In genomic region chr1:183742367-183742766, GRCh38 we compare ENCODE assay signal across 20 cellular contexts.
"Had no signal": no experiment of that assay in that cellular context is flagged by ENCODE, and none has a peak within 500 bp of the region (broad histone marks: within the 10 kb centered on the region; RNA-seq: fewer than 3 reads in every experiment).

No MANE protein-coding gene starts in this region.

- H3K4me3 ChIP-seq: coronary artery, dorsolateral prefrontal cortex, esophagus muscularis mucosa, gastrocnemius medialis, heart right ventricle, left lung, lower lobe of right lung, mucosa of descending colon had no signal

- DNase-seq: dermis blood vessel endothelial cell; dorsolateral prefrontal cortex; effector CD4-positive, alpha-beta T cell; effector memory CD4-positive, alpha-beta T cell; foreskin melanocyte; gastrocnemius medialis; glutamatergic neuron; head of caudate nucleus; heart right ventricle; hippocampal formation; left cardiac atrium; left lung; left ventricle myocardium superior; lower lobe of right lung; mesenchymal stem cell; mucosa of descending colon; naive B cell had no signal

- H3K4me3 Mint-ChIP-seq: mesothelial cell of epicardium had no signal

- H3K36me3 ChIP-seq: esophagus muscularis mucosa, gastrocnemius medialis, left lung, lower lobe of right lung had no signal

- H3K36me3 Mint-ChIP-seq: naive B cell had no signal

- H3K27ac Mint-ChIP-seq: mesothelial cell of epicardium had no signal

- H3K9me3 ChIP-seq: esophagus muscularis mucosa, gastrocnemius medialis, mucosa of descending colon had no signal

- H3K27me3 ChIP-seq: dorsolateral prefrontal cortex, esophagus muscularis mucosa, gastrocnemius medialis, heart right ventricle, left lung had no signal

- ATAC-seq: gastrocnemius medialis, heart right ventricle, left cardiac atrium, left lung, left ventricle myocardium superior, lower lobe of right lung, mucosa of descending colon had no signal

- H3K4me1 Mint-ChIP-seq: naive B cell had no signal

- H3K27ac ChIP-seq: coronary artery, dorsolateral prefrontal cortex, esophagus muscularis mucosa, gastrocnemius medialis, heart right ventricle, left lung, lower lobe of right lung had no signal

- H3K4me1 ChIP-seq: left lung, lower lobe of right lung had no signal
